Comparison of ENCODE assay signal across 23 cellular contexts in the genomic region with DNA sequence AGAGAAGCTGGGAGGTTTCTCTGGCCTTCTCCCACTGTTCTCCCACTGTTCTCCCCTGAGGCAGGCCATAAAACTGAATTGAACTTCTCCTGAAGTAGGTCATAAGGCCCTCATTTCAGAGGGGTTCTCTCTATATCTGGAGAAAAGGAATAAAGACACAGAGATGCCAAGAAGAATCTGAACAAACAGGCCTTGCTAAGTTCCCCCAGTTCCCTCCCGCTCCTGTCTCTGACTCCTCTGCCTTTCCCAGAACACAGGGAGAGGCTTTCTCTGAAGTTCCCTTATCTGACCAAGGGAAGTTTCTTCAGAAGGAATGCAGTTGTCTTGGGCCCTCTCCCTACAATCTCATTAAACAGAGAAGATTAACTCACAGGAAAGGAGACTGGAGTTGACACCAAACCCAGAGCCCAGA.
DNase-seq lines count a peak whose midpoint lies in the region; ATAC-seq, FAIRE-seq and TF ChIP-seq lines count a peak whose summit lies in the region.
"Had no signal": no experiment of that assay in that cellular context is flagged by ENCODE, and none has a peak within 500 bp of the region (broad histone marks: within the 10 kb centered on the region; RNA-seq: fewer than 3 reads in every experiment).

No MANE protein-coding gene starts in this region.

- 0 out of 2 replicates have a peak, but pooled peaks cover 2% of the 10 kb centered on the region for H3F3A ChIP-seq in GM23338 (replicated peaks; ENCODE audit: low read depth)
- H3F3A ChIP-seq in neural progenitor cell (ENCODE audit: low read depth): peaks cover 17% of the 10 kb centered on the region

- FAIRE-seq in endothelial cell of umbilical vein (lab: Jason Lieb, UNC): no peak
- FAIRE-seq in GM12892 (lab: Jason Lieb, UNC): no peak
- FAIRE-seq: frontal cortex, GM18507 had no signal

- H3K36me3 ChIP-seq in GM23338 (ENCODE audit: insufficient read depth) (no peaks in the 10 kb centered on the region), endothelial cell of umbilical vein (ENCODE audit: control insufficient read depth in 2 of 2, extremely low read depth in 1 of 2, insufficient read depth in 2 of 2, low read length in 2 of 2) (no peaks in the 10 kb centered on the region), neural progenitor cell (no peaks in the 10 kb centered on the region)

- no peak overlapping the region for H3K4me3 ChIP-seq in GM23338
- H3K4me3 ChIP-seq in endothelial cell of umbilical vein (replicated peaks in 1 of 3; ENCODE audit: insufficient read depth in 1 of 3, low read depth in 1 of 3, low read length in 3 of 3): no peak overlapping the region
- no peak overlapping the region for H3K4me3 ChIP-seq in neural progenitor cell
- H3K4me3 ChIP-seq: body of pancreas had no signal

- intact Hi-C loops in endothelial cell of umbilical vein (cut with micrococcal nuclease): no loop called here

- H3K27me3 ChIP-seq in GM23338 (ENCODE audit: insufficient read depth) (no peaks in the 10 kb centered on the region), endothelial cell of umbilical vein (ENCODE audit: control insufficient read depth in 2 of 2, insufficient read depth in 2 of 2, low read length in 2 of 2) (no peaks in the 10 kb centered on the region), neural progenitor cell (no peaks in the 10 kb centered on the region)
- H3K27me3 ChIP-seq: body of pancreas had no signal

- peak overlapping the region; percentile 49; the same call in 1 of the 2 replicates for H3K27ac Mint-ChIP-seq in GM23338
- H3K27ac Mint-ChIP-seq in neural progenitor cell: peak overlapping the region; percentile 33
- H3K27ac Mint-ChIP-seq: activated B cell treated with CpG ODN at 0.5 μM for 24 hours; activated CD4-positive, alpha-beta memory T cell treated with anti-CD3 and anti-CD28 coated beads, Interleukin-2, amount 10 ng/mL, durations not matched to agents 7 days and 5 days; activated naive CD4-positive, alpha-beta T cell treated with anti-CD3 and anti-CD28 coated beads, Interleukin-2, amount 50 U/mL, for 72 hours; CD8-positive, alpha-beta T cell; stimulated activated memory B cell treated with anti-CD40 and anti-IgM and Interleukin-4, amounts not matched to agents 10 μg/mL and 1 μg/mL and 100 μg/mL, for 72 hours had no signal

- BruUV-seq in endothelial cell of umbilical vein (replicated peaks; lab: Mats Ljungman, UMichigan): no TSS peak

- no peak for TF ChIP-seq CTCF in GM23338 (conservative IDR thresholded peaks at IDR 0.05; ENCODE audit: low read depth in 2 of 2)
- no peak for TF ChIP-seq CTCF in endothelial cell of umbilical vein (IDR thresholded peaks at IDR 0.05; ENCODE audit: extremely low read depth in 1 of 2, insufficient read depth in 1 of 2, low read depth in 1 of 2, low read length in 2 of 2)
- no peak for TF ChIP-seq CTCF in neural progenitor cell (IDR thresholded peaks at IDR 0.05)

- H3K4me2 ChIP-seq in GM23338 (0 out of 2 replicates have a peak overlapping the region, but pooled peaks have one; percentile 34), endothelial cell of umbilical vein (ENCODE audit: insufficient read depth, low read length) (no peak overlapping the region), neural progenitor cell (no peak overlapping the region)

- H3K4me1 Mint-ChIP-seq in GM23338 (peaks cover 27% of the 10 kb centered on the region), neural progenitor cell (peaks cover 4% of the 10 kb centered on the region)
- H3K4me1 Mint-ChIP-seq: activated B cell treated with CpG ODN at 0.5 μM for 24 hours; stimulated activated memory B cell treated with anti-CD40 and anti-IgM and Interleukin-4, amounts not matched to agents 10 μg/mL and 1 μg/mL and 100 μg/mL, for 72 hours had no signal

- CTCF ChIA-PET in endothelial cell of umbilical vein (lab: Charles Lee): no interaction called here

- no peaks in the 10 kb centered on the region for H3K9me3 ChIP-seq in endothelial cell of umbilical vein (replicated peaks; ENCODE audit: control insufficient read depth, insufficient read depth, low read length)
- no peaks in the 10 kb centered on the region for H3K9me3 ChIP-seq in neural progenitor cell (ENCODE audit: low read depth)
- H3K9me3 ChIP-seq: body of pancreas had no signal

- peaks cover 8% of the 10 kb centered on the region; the same call in 1 of the 2 replicates for H3K9me2 ChIP-seq in GM23338 (ENCODE audit: insufficient read depth)

- H3K9ac ChIP-seq in endothelial cell of umbilical vein (replicated peaks; ENCODE audit: extremely low read depth, insufficient read depth, low read length) (no peak overlapping the region), neural progenitor cell (no peak overlapping the region)

- H3K4me1 ChIP-seq in GM23338 (ENCODE audit: insufficient read depth): peaks cover 13% of the 10 kb centered on the region
- peaks cover 23% of the 10 kb centered on the region for H3K4me1 ChIP-seq in endothelial cell of umbilical vein (ENCODE audit: control insufficient read depth, extremely low read depth, insufficient read depth, low read length)
- H3K4me1 ChIP-seq in neural progenitor cell: peaks cover 19% of the 10 kb centered on the region
- H3K4me1 ChIP-seq: body of pancreas had no signal

- H3K27me3 Mint-ChIP-seq in GM23338 (ENCODE audit: insufficient read depth, low read depth, poor library complexity) (peaks cover 10% of the 10 kb centered on the region), neural progenitor cell (ENCODE audit: insufficient read depth, low read depth) (peaks cover 4% of the 10 kb centered on the region)

- H3K4me3 Mint-ChIP-seq in GM23338 (no peak overlapping the region), neural progenitor cell (no peak overlapping the region)
- H3K4me3 Mint-ChIP-seq: activated B cell treated with CpG ODN at 0.5 μM for 24 hours; activated CD4-positive, alpha-beta memory T cell treated with anti-CD3 and anti-CD28 coated beads, Interleukin-2, amount 10 ng/mL, durations not matched to agents 7 days and 5 days; activated T-cell treated with anti-CD3 and anti-CD28 coated beads, Interleukin-2, amount 50 U/mL, for 4 hours; CD8-positive, alpha-beta T cell; stimulated activated memory B cell treated with anti-CD40 and anti-IgM and Interleukin-4, amounts not matched to agents 10 μg/mL and 1 μg/mL and 100 μg/mL, for 72 hours had no signal

- H2AFZ ChIP-seq in GM23338: peak overlapping the region; percentile 56; the same call in 1 of the 2 replicates
- peak overlapping the region; percentile 38 for H2AFZ ChIP-seq in endothelial cell of umbilical vein (ENCODE audit: low read depth, low read length)
- H2AFZ ChIP-seq in neural progenitor cell (replicated peaks): no peak overlapping the region

- DNase-seq in GM23338 (ENCODE audit: low spot score) (no peak), OCI-M1 (lab: John Stamatoyannopoulos, UW) (peak; percentile 47), endothelial cell of umbilical vein (ENCODE audit: low read depth, low spot score) (no peak), neural progenitor cell (ENCODE audit: low spot score) (peak; percentile 42), GM12892 (ENCODE audit: insufficient read length) (no peak), pons (ENCODE audit: low spot score) (no peak), NCI-H2171 (lab: John Stamatoyannopoulos, UW) (no peak)
- DNase-seq: activated B cell treated with CpG ODN at 0.5 μM for 24 hours; activated CD4-positive, alpha-beta memory T cell treated with anti-CD3 and anti-CD28 coated beads, Interleukin-2, amount 10 ng/mL, durations not matched to agents 7 days and 5 days; activated T-cell treated with anti-CD3 and anti-CD28 coated beads, Interleukin-2, amount 50 U/mL, for 4 hours; body of pancreas; CD8-positive, alpha-beta T cell; cortex of kidney; DND-41; NCI-H1105 treated with DMSO at 0.1 percent for 48 hours; NCI-H524 treated with DMSO at 0.1 percent for 48 hours; SIG-M5 had no signal

- H3K9me3 Mint-ChIP-seq in GM23338 (no peaks in the 10 kb centered on the region), neural progenitor cell (no peaks in the 10 kb centered on the region)
- H3K9me3 Mint-ChIP-seq: activated B cell treated with CpG ODN at 0.5 μM for 24 hours; activated CD4-positive, alpha-beta memory T cell treated with anti-CD3 and anti-CD28 coated beads, Interleukin-2, amount 10 ng/mL, durations not matched to agents 7 days and 5 days; activated naive CD4-positive, alpha-beta T cell treated with anti-CD3 and anti-CD28 coated beads, Interleukin-2, amount 50 U/mL, for 72 hours; activated T-cell treated with anti-CD3 and anti-CD28 coated beads, Interleukin-2, amount 50 U/mL, for 4 hours; CD8-positive, alpha-beta T cell; stimulated activated memory B cell treated with anti-CD40 and anti-IgM and Interleukin-4, amounts not matched to agents 10 μg/mL and 1 μg/mL and 100 μg/mL, for 72 hours had no signal

- H3K27ac ChIP-seq in GM23338 (ENCODE audit: low read depth) (peak overlapping the region; percentile 82), endothelial cell of umbilical vein (ENCODE audit: insufficient read depth, low read depth, low read length) (no peak overlapping the region), neural progenitor cell (peak overlapping the region; percentile 43)
- H3K27ac ChIP-seq: body of pancreas had no signal

- POLR2A ChIA-PET in endothelial cell of umbilical vein (lab: Charles Lee): no interaction called here

- TF ChIP-seq POLR2A in endothelial cell of umbilical vein (IDR thresholded peaks at IDR 0.05; ENCODE audit: low read depth, low read length) (no peak), GM12892 (IDR thresholded peaks at IDR 0.05; ENCODE audit: low read depth, low read length) (no peak)

- dilution Hi-C loops in endothelial cell of umbilical vein (cut with MboI; ENCODE audit: extremely low pct_ligation_motif_present, low sequenced_read_pairs): no loop called here

- ATAC-seq in GM23338 (peak; percentile 65), GM21423 (IDR thresholded peaks at IDR 0.05; ENCODE audit: unreplicated experiment) (no peak)
- ATAC-seq: activated naive CD4-positive, alpha-beta T cell treated with anti-CD3 and anti-CD28 coated beads, Interleukin-2, amount 50 U/mL, for 72 hours; activated T-cell treated with anti-CD3 and anti-CD28 coated beads, Interleukin-2, amount 50 U/mL, for 4 hours; body of pancreas; CD8-positive, alpha-beta T cell; sciatic nerve; stimulated activated memory B cell treated with anti-CD40 and anti-IgM and Interleukin-4, amounts not matched to agents 10 μg/mL and 1 μg/mL and 100 μg/mL, for 72 hours had no signal

- H4K20me1 ChIP-seq in GM23338 (replicated peaks; ENCODE audit: insufficient read depth) (no peaks in the 10 kb centered on the region), endothelial cell of umbilical vein (replicated peaks; ENCODE audit: control insufficient read depth, extremely low read depth, insufficient read depth, low read length) (no peaks in the 10 kb centered on the region), neural progenitor cell (ENCODE audit: low read depth) (no peaks in the 10 kb centered on the region)

- H3K79me2 ChIP-seq in GM23338 (replicated peaks; ENCODE audit: insufficient read depth) (no peaks in the 10 kb centered on the region), endothelial cell of umbilical vein (ENCODE audit: control insufficient read depth, insufficient read depth, low read length) (no peaks in the 10 kb centered on the region), neural progenitor cell (ENCODE audit: low read depth) (no peaks in the 10 kb centered on the region)

- 0 out of 3 replicates have a peak, but pooled peaks cover 4% of the 10 kb centered on the region for H3K36me3 Mint-ChIP-seq in GM23338 (ENCODE audit: low read depth)
- no peaks in the 10 kb centered on the region for H3K36me3 Mint-ChIP-seq in neural progenitor cell
- H3K36me3 Mint-ChIP-seq: activated naive CD4-positive, alpha-beta T cell treated with anti-CD3 and anti-CD28 coated beads, Interleukin-2, amount 50 U/mL, for 72 hours; CD8-positive, alpha-beta T cell; stimulated activated memory B cell treated with anti-CD40 and anti-IgM and Interleukin-4, amounts not matched to agents 10 μg/mL and 1 μg/mL and 100 μg/mL, for 72 hours had no signal

- H3K9me1 ChIP-seq in endothelial cell of umbilical vein (replicated peaks; ENCODE audit: control insufficient read depth, extremely low read depth, insufficient read depth, low read length): no peaks in the 10 kb centered on the region

Comparison
In these comparisons a context has a peak if more than half of its experiments do, and no peak if none do; other contexts are left out.
1. DNase-seq: peak in OCI-M1 (single experiment) and neural progenitor cell (single experiment); none in GM23338 (single experiment), endothelial cell of umbilical vein (single experiment), GM12892 (single experiment), pons (single experiment) and NCI-H2171 (single experiment).